ENCODE assay signal across 8 cellular contexts in genomic region chr9:2116073-2116472, GRCh38.
DNase-seq lines count a peak whose midpoint lies in the region; ATAC-seq and TF ChIP-seq lines count a peak whose summit lies in the region.

No MANE protein-coding gene starts in this region.

- peak; percentile 44 for TF ChIP-seq CTCF in left ventricle myocardium inferior (IDR thresholded peaks at IDR 0.05; ENCODE audit: borderline replicate concordance)
- peak; percentile 65 for TF ChIP-seq CTCF in type B pancreatic cell (conservative IDR thresholded peaks at IDR 0.05)

- intact Hi-C loops in left ventricle myocardium inferior (cut with micrococcal nuclease) = no loop called here
- intact Hi-C loops in Right ventricle myocardium superior (cut with DNase I) = no loop called here

- DNase-seq in left ventricle myocardium inferior = no peak
- no peak for DNase-seq in Right ventricle myocardium superior
- DNase-seq in OCI-M1 (lab: John Stamatoyannopoulos, UW) = peak; percentile 0
- DNase-seq in fibroblast of peridontal ligament (ENCODE audit: extremely low read depth) = peak; percentile 7
- DNase-seq in type B pancreatic cell (ENCODE audit: extremely low spot score, unreplicated experiment) = no peak
- DNase-seq in stimulated activated naive CD4-positive, alpha-beta T cell treated with Interleukin-2 at 50 U/mL for 16 hours (lab: John Stamatoyannopoulos, UW) = no peak

- H3K4me1 ChIP-seq in left ventricle myocardium inferior = peaks cover 3% of the 10 kb centered on the region

- no peak overlapping the region for H3K27ac ChIP-seq in left ventricle myocardium inferior (replicated peaks)

- H3K9me3 Mint-ChIP-seq in type B pancreatic cell = no peaks in the 10 kb centered on the region

- H3K27me3 ChIP-seq in left ventricle myocardium inferior (ENCODE audit: low read depth) = no peaks in the 10 kb centered on the region

- H3K9me3 ChIP-seq in left ventricle myocardium inferior (replicated peaks) = no peaks in the 10 kb centered on the region

- no peak overlapping the region for H3K4me3 Mint-ChIP-seq in type B pancreatic cell

- no peak for ATAC-seq in Right ventricle myocardium superior (ENCODE audit: poor library complexity)
- no peak for ATAC-seq in HG02588 (IDR thresholded peaks at IDR 0.05; ENCODE audit: unreplicated experiment)
- no peak for ATAC-seq in HG03457 (IDR thresholded peaks at IDR 0.05; ENCODE audit: unreplicated experiment)

- H3K27ac Mint-ChIP-seq in type B pancreatic cell = no peak overlapping the region

- H3K27me3 Mint-ChIP-seq in type B pancreatic cell = no peaks in the 10 kb centered on the region

- H3K4me1 Mint-ChIP-seq in type B pancreatic cell (ENCODE audit: unreplicated experiment) = no peaks in the 10 kb centered on the region

- peaks cover 92% of the 10 kb centered on the region for H3K36me3 ChIP-seq in left ventricle myocardium inferior

- H3K36me3 Mint-ChIP-seq in type B pancreatic cell = peaks cover 24% of the 10 kb centered on the region

- no peak overlapping the region for H3K4me3 ChIP-seq in left ventricle myocardium inferior

Comparison
In these comparisons a context has a peak if more than half of its experiments do, and no peak if none do; other contexts are left out.
1. DNase-seq: peak in OCI-M1 (single experiment) and fibroblast of peridontal ligament (single experiment); none in left ventricle myocardium inferior (single experiment), Right ventricle myocardium superior (single experiment), type B pancreatic cell (single experiment) and stimulated activated naive CD4-positive, alpha-beta T cell treated with Interleukin-2 at 50 U/mL for 16 hours (single experiment).